ENCODE assay signal across 9 cellular contexts in genomic region chr1:52601519-52601918, GRCh38. TPM values are rescaled to one million over a fixed set of nuclear protein-coding genes. Genes with fewer than 3 reads are reported as not detected.
DNase-seq lines count a peak whose midpoint lies in the region; ATAC-seq, FAIRE-seq and TF ChIP-seq lines count a peak whose summit lies in the region.
"Had no signal": no experiment of that assay in that cellular context is flagged by ENCODE, and none has a peak within 500 bp of the region (broad histone marks: within the 10 kb centered on the region; RNA-seq: fewer than 3 reads in every experiment).

No MANE protein-coding gene starts in this region.

- no peak overlapping the region; the same call in 1 of the 2 replicates for H3K9ac ChIP-seq in GM12878 (ENCODE audit: control insufficient read depth, insufficient read depth, low read length)

- BruUV-seq in GM12878 (replicated peaks; lab: Mats Ljungman, UMichigan), result no TSS peak

- H3K27ac Mint-ChIP-seq in naive thymus-derived CD8-positive, alpha-beta T cell, result peak overlapping the region; percentile 77 to 94 (median 92)

- H3K27ac ChIP-seq in GM12878 (ENCODE audit: control insufficient read depth, insufficient read depth) (no peak overlapping the region), vagina (peak overlapping the region; percentile 93)

- intact Hi-C loops in GM12878 (cut with micrococcal nuclease; ENCODE audit: unreplicated experiment) (no loop called here), vagina (cut with DNase I) (no loop called here)

- H3K36me3 Mint-ChIP-seq in naive thymus-derived CD8-positive, alpha-beta T cell, result peaks cover 0 to 9% (median 0%) of the 10 kb centered on the region in 3 donors

- no peak for TF ChIP-seq EP300 in GM12878 (IDR thresholded peaks at IDR 0.05; ENCODE audit: borderline replicate concordance in 1 of 2, control insufficient read depth in 1 of 2, low read depth in 2 of 2, low read length in 2 of 2)

- peak overlapping the region; percentile 62 to 90 (median 84) for H3K4me3 Mint-ChIP-seq in naive thymus-derived CD8-positive, alpha-beta T cell

- H3K36me3 ChIP-seq in GM12878 (ENCODE audit: control insufficient read depth in 2 of 2, insufficient read depth in 2 of 2, low read length in 1 of 2) (no peaks in the 10 kb centered on the region), vagina (no peaks in the 10 kb centered on the region)

- H3K9me3 Mint-ChIP-seq in naive thymus-derived CD8-positive, alpha-beta T cell, result no peaks in the 10 kb centered on the region

- CTCF ChIA-PET in GM12878 (lab: Yijun Ruan, JAX), result interaction anchor here (0.6 kb wide), 1 partner anchor 25 kb away, joined by 3 read pairs; no protein-coding TSS in a partner anchor

- DNase-seq in stimulated activated CD4-positive, alpha-beta T cell treated with anti-CD3 and anti-CD28 coated beads, Interleukin-15, amount 100 ng/mL, for 24 hours, result peak; percentile 6
- DNase-seq in stimulated activated CD4-positive, alpha-beta T cell treated with anti-CD3 and anti-CD28 coated beads, Interleukin-2, amount 100 ng/mL, for 24 hours, result no peak
- no peak for DNase-seq in GM12878 (ENCODE audit: low read depth, low spot score)
- DNase-seq in naive thymus-derived CD8-positive, alpha-beta T cell, result no peak
- no peak for DNase-seq in vagina (ENCODE audit: extremely low spot score in 2 of 2)
- DNase-seq in 8988T, result no peak
- no peak for DNase-seq in amygdala (lab: John Stamatoyannopoulos, UW)

- SMC1A ChIA-PET in GM12878 (lab: Charles Lee; ENCODE audit: uncharacterized antibody, unreplicated experiment), result interaction anchor here (1.0 to 1.6 kb wide), 5 partner anchors 8 to 197 kb away, joined by 3 to 5 read pairs (median 3); partner anchors contain the start of genes ORC1 and PRPF38A

- ATAC-seq in GM12878 (no peak), HG03354 (IDR thresholded peaks at IDR 0.05; ENCODE audit: poor library complexity, severe bottlenecking, unreplicated experiment) (no peak)
- no peak for ATAC-seq in naive thymus-derived CD8-positive, alpha-beta T cell

- peak overlapping the region; percentile 62; the same call in 1 of the 2 replicates for H3K4me3 ChIP-seq in GM12878
- peak overlapping the region; percentile 66 to 76 for H3K4me3 ChIP-seq in vagina

- POLR2A ChIA-PET in GM12878 (lab: Charles Lee), result interaction anchor here (1.3 kb wide), 1 partner anchor 9 kb away, joined by 5 read pairs; no protein-coding TSS in a partner anchor
- POLR2A ChIA-PET in naive thymus-derived CD8-positive, alpha-beta T cell (lab: Charles Lee), result interaction anchor here (0.6 to 3.3 kb wide), 12 partner anchors 9 to 235 kb away, joined by 3 to 36 read pairs (median 4); partner anchors contain the start of genes SHISAL2A and TUT4

- no peak for FAIRE-seq in GM12878 (lab: Jason Lieb, UNC)

- TF ChIP-seq CTCF in GM12878 (IDR thresholded peaks at IDR 0.05 in 2 of 3, conservative IDR thresholded peaks at IDR 0.05 in 1 of 3; ENCODE audit: control insufficient read depth in 2 of 3, extremely low read depth in 1 of 3, insufficient read depth in 1 of 3, low read depth in 3 of 3, low read length in 3 of 3) (no peak), vagina (IDR thresholded peaks at IDR 0.05) (no peak)

- in situ Hi-C loops in GM12878 (cut with MboI), result no loop called here

- H4K20me1 ChIP-seq in GM12878 (ENCODE audit: control insufficient read depth, insufficient read depth), result no peaks in the 10 kb centered on the region

- RAD21 ChIA-PET in GM12878 (lab: Charles Lee; ENCODE audit: unreplicated experiment), result interaction anchor here (0.7 kb wide), 1 partner anchor 35 kb away, joined by 3 read pairs; no protein-coding TSS in a partner anchor

- TF ChIP-seq POLR2A in GM12878 (IDR thresholded peaks at IDR 0.05; ENCODE audit: low read depth, low read length) (no peak), vagina (IDR thresholded peaks at IDR 0.05) (no peak)

- H3K4me1 Mint-ChIP-seq in naive thymus-derived CD8-positive, alpha-beta T cell, result peaks cover 26 to 53% (median 51%) of the 10 kb centered on the region in 4 donors

- H3K4me1 ChIP-seq in GM12878 (ENCODE audit: control insufficient read depth, insufficient read depth, low read length) (peaks cover 24% of the 10 kb centered on the region), vagina (peaks cover 32% of the 10 kb centered on the region)

- TF ChIP-seq RAD21 in GM12878 (IDR thresholded peaks at IDR 0.05; ENCODE audit: insufficient read depth, low read depth, low read length), result no peak

- H3K9me3 ChIP-seq in GM12878 (replicated peaks; ENCODE audit: control insufficient read depth, insufficient read depth, low read length) (no peaks in the 10 kb centered on the region), vagina (no peaks in the 10 kb centered on the region)

- peak overlapping the region; percentile 87 for H2AFZ ChIP-seq in GM12878 (ENCODE audit: control insufficient read depth, low read depth, low read length)

- no peaks in the 10 kb centered on the region for H3K27me3 Mint-ChIP-seq in naive thymus-derived CD8-positive, alpha-beta T cell

- H3K4me2 ChIP-seq in GM12878 (ENCODE audit: control insufficient read depth, insufficient read depth), result peak overlapping the region; percentile 81

- H3K27me3 ChIP-seq in GM12878 (replicated peaks in 1 of 2; ENCODE audit: control insufficient read depth in 2 of 2, insufficient read depth in 2 of 2, low read length in 1 of 2) (peaks cover 1 to 4% of the 10 kb centered on the region in 2 experiments; a peak in 2 of 4 replicates), vagina (no peaks in the 10 kb centered on the region)

- WGBS in GM12878 (ENCODE audit: insufficient coverage, insufficient replicate concordance, low lambda C conversion rate, missing lambda C conversion rate), result 23% methylated on average over 3 of the region's 3 CpGs

- H3K79me2 ChIP-seq in GM12878 (ENCODE audit: control insufficient read depth, insufficient read depth, low read length), result no peaks in the 10 kb centered on the region

RNA-seq across cellular contexts. Expression of gene GPX7, which starts 0.7 kb away (rescaled TPM):
- total RNA-seq in GM12878 (2013; cell fraction: nucleolus; rRNA removed), result 3.5 and 3.6 TPM in 2 replicates
- total RNA-seq in GM12878 (2014; rRNA removed) (4.0 and 4.2 TPM in 2 replicates), GM12878 (2014; rRNA removed; fragmentation: Illumina TruSeq; extraction: Trizol) (2.3 and 2.9 TPM in 2 replicates), GM12878 (2021) (1.9 and 2.6 TPM in 2 replicates), vagina (9.8 TPM)
- polyA plus RNA-seq in GM12878 (2011; ENCODE audit: low read depth), result 5.4 TPM
- polyA plus RNA-seq in GM12878 (2011; rRNA removed) (not detected in 2 replicates), GM12878 (2014; fragmentation: Illumina TruSeq; extraction: Trizol) (2.4 and 3.7 TPM in 2 replicates), GM12878 (2014; fragmentation: Nextera tagmentation; extraction: Ambion mirVana) (1 to 10 TPM; 1.9 to 2.2 TPM), GM12878 (2014; rRNA removed) (3.8 and 4.1 TPM in 2 replicates), GM12878 (2016; fragmentation: Nextera tagmentation; extraction: Ambion mirVana) (1 to 10 TPM; 2.3 to 2.5 TPM)
- 0.13 TPM in 1 of 2 replicates, not detected in the other for polyA plus RNA-seq in GM12878 (2011; cell fraction: cytosol; rRNA removed)
- 0.16 TPM in 1 of 2 replicates, not detected in the other for polyA plus RNA-seq in GM12878 (2011; cell fraction: nucleus; rRNA removed)
- polyA plus RNA-seq in GM12878 (2012), result 9.1 and 9.8 TPM in 2 replicates
- not detected in 2 replicates for polyA minus RNA-seq in GM12878 (2011; rRNA and poly(A)+ RNA removed)
- polyA minus RNA-seq in GM12878 (2011; cell fraction: cytosol; rRNA and poly(A)+ RNA removed), result not detected in 2 replicates
- not detected in 2 replicates for polyA minus RNA-seq in GM12878 (2011; cell fraction: nucleus; rRNA and poly(A)+ RNA removed)
- 10 to 100 TPM; 25.0 to 30.4 TPM for total RNA-seq in naive thymus-derived CD8-positive, alpha-beta T cell
- 10 to 100 TPM; 30.2 to 34.5 (median 30.3) TPM for polyA plus RNA-seq in naive thymus-derived CD8-positive, alpha-beta T cell

RNA-seq across cellular contexts. Expression of gene SHISAL2A, which starts 31.4 kb away (rescaled TPM):
- 0.91 and 1.4 TPM in 2 replicates for total RNA-seq in GM12878 (2013; cell fraction: nucleolus; rRNA removed)
- total RNA-seq in GM12878 (2014; rRNA removed), result 0.22 and 0.40 TPM in 2 replicates
- 0.31 and 0.37 TPM in 2 replicates for total RNA-seq in GM12878 (2014; rRNA removed; fragmentation: Illumina TruSeq; extraction: Trizol)
- total RNA-seq in GM12878 (2021), result 0.56 and 0.67 TPM in 2 replicates
- polyA plus RNA-seq in GM12878 (2011; ENCODE audit: low read depth), result 0.50 TPM
- polyA plus RNA-seq in GM12878 (2011; rRNA removed), result 0.12 and 0.31 TPM in 2 replicates
- polyA plus RNA-seq in GM12878 (2011; cell fraction: cytosol; rRNA removed), result 0.31 and 0.35 TPM in 2 replicates
- 0.31 and 0.45 TPM in 2 replicates for polyA plus RNA-seq in GM12878 (2011; cell fraction: nucleus; rRNA removed)
- 0.95 and 1.1 TPM in 2 replicates for polyA plus RNA-seq in GM12878 (2012)
- polyA plus RNA-seq in GM12878 (2014; fragmentation: Illumina TruSeq; extraction: Trizol), result 0.11 and 0.57 TPM in 2 replicates
- polyA plus RNA-seq in GM12878 (2014; fragmentation: Nextera tagmentation; extraction: Ambion mirVana), result under 1 TPM; 0.27 to 0.51 TPM
- 0.60 and 0.77 TPM in 2 replicates for polyA plus RNA-seq in GM12878 (2014; rRNA removed)
- under 1 TPM; 0.18 to 0.54 TPM for polyA plus RNA-seq in GM12878 (2016; fragmentation: Nextera tagmentation; extraction: Ambion mirVana)
- polyA minus RNA-seq in GM12878 (2011; rRNA and poly(A)+ RNA removed), result 0.44 TPM in 1 of 2 replicates, not detected in the other
- polyA minus RNA-seq in GM12878 (2011; cell fraction: cytosol; rRNA and poly(A)+ RNA removed), result not detected in 2 replicates
- not detected in 2 replicates for polyA minus RNA-seq in GM12878 (2011; cell fraction: nucleus; rRNA and poly(A)+ RNA removed)
- 10 to 100 TPM; 83.4 to 89.0 TPM for total RNA-seq in naive thymus-derived CD8-positive, alpha-beta T cell
- 10 to 100 TPM in 1 of 3 donors, 1 to 10 TPM in 2; 7.1 to 12.1 (median 7.9) TPM for polyA plus RNA-seq in naive thymus-derived CD8-positive, alpha-beta T cell
- 3.2 TPM for total RNA-seq in vagina
- total RNA-seq: fibroblast of villous mesenchyme had no signal

RNA-seq across cellular contexts. Expression of gene TUT4, which starts 48.6 kb away (rescaled TPM):
- 252 and 259 TPM in 2 replicates for total RNA-seq in GM12878 (2013; cell fraction: nucleolus; rRNA removed)
- total RNA-seq in GM12878 (2014; rRNA removed), result 26.7 and 32.8 TPM in 2 replicates
- total RNA-seq in GM12878 (2014; rRNA removed; fragmentation: Illumina TruSeq; extraction: Trizol), result 25.9 and 29.5 TPM in 2 replicates
- 27.7 and 28.0 TPM in 2 replicates for total RNA-seq in GM12878 (2021)
- polyA plus RNA-seq in GM12878 (2011; ENCODE audit: low read depth), result 22.2 TPM
- 40.7 and 43.9 TPM in 2 replicates for polyA plus RNA-seq in GM12878 (2011; rRNA removed)
- polyA plus RNA-seq in GM12878 (2011; cell fraction: cytosol; rRNA removed), result 33.3 and 42.0 TPM in 2 replicates
- polyA plus RNA-seq in GM12878 (2011; cell fraction: nucleus; rRNA removed), result 116 and 123 TPM in 2 replicates
- polyA plus RNA-seq in GM12878 (2012), result 35.8 and 41.9 TPM in 2 replicates
- 36.0 and 48.1 TPM in 2 replicates for polyA plus RNA-seq in GM12878 (2014; fragmentation: Illumina TruSeq; extraction: Trizol)
- polyA plus RNA-seq in GM12878 (2014; fragmentation: Nextera tagmentation; extraction: Ambion mirVana), result 10 to 100 TPM in 1 of 2 experiments, 1 to 10 TPM in 1; 9.4 to 11.5 TPM
- 25.9 and 31.1 TPM in 2 replicates for polyA plus RNA-seq in GM12878 (2014; rRNA removed)
- 10 to 100 TPM; 27.6 to 32.9 TPM for polyA plus RNA-seq in GM12878 (2016; fragmentation: Nextera tagmentation; extraction: Ambion mirVana)
- 24.8 and 27.2 TPM in 2 replicates for polyA minus RNA-seq in GM12878 (2011; rRNA and poly(A)+ RNA removed)
- 16.6 and 19.1 TPM in 2 replicates for polyA minus RNA-seq in GM12878 (2011; cell fraction: cytosol; rRNA and poly(A)+ RNA removed)
- polyA minus RNA-seq in GM12878 (2011; cell fraction: nucleus; rRNA and poly(A)+ RNA removed), result 32.0 and 47.8 TPM in 2 replicates
- total RNA-seq in naive thymus-derived CD8-positive, alpha-beta T cell, result 100 to 1,000 TPM; 171 to 178 TPM
- polyA plus RNA-seq in naive thymus-derived CD8-positive, alpha-beta T cell, result 10 to 100 TPM; 31.6 to 40.9 (median 32.7) TPM
- total RNA-seq in vagina, result 78.1 TPM

Comparison
In these comparisons a context has a peak if more than half of its experiments do, and no peak if none do; other contexts are left out.
1. RNA of gene SHISAL2A, which starts 31.4 kb away (total RNA-seq): 83.4 to 89.0 TPM in naive thymus-derived CD8-positive, alpha-beta T cell; 3.2 TPM in vagina (single experiment) and 0.22 to 1.4 TPM in GM12878; every median in the first group is over 10 times any median in the second.